ENCODE assay signal across 8 cellular contexts in genomic region chr12:31118831-31119530, GRCh38. TPM values are rescaled to one million over a fixed set of nuclear protein-coding genes. Genes with fewer than 3 reads are reported as not detected.
DNase-seq lines count a peak whose midpoint lies in the region; ATAC-seq and TF ChIP-seq lines count a peak whose summit lies in the region.

No MANE protein-coding gene starts in this region.

- ATAC-seq in T-helper 17 cell = no peak
- no peak for ATAC-seq in GM21447 (IDR thresholded peaks at IDR 0.05; ENCODE audit: unreplicated experiment)

- H3K27ac ChIP-seq in esophagus squamous epithelium (no peak overlapping the region), prostate gland (no peak overlapping the region)

- DNase-seq in SIG-M5 treated with dmso at 0.1 percent for 504 hours (lab: John Stamatoyannopoulos, UW; ENCODE audit: unreplicated experiment) = peak; percentile 37
- no peak for DNase-seq in SIG-M5 (lab: John Stamatoyannopoulos, UW)
- peak; percentile 44 for DNase-seq in M059J (ENCODE audit: low read depth)
- DNase-seq in T-helper 17 cell = no peak
- DNase-seq in esophagus squamous epithelium (lab: John Stamatoyannopoulos, UW) = no peak
- no peak for DNase-seq in prostate gland (ENCODE audit: low spot score)
- no peak for DNase-seq in activated T-helper 2 cell treated with anti-CD3 and anti-CD28 coated beads, Interferon-gamma antibody, Interleukin-2, Interleukin-4, amounts not matched to agents 10 μg/mL and 5 μg/mL and 100 μg/mL, durations not matched to agents 14 hours and 24 hours and 36 hours (ENCODE audit: low spot score)

- H3K36me3 ChIP-seq in esophagus squamous epithelium (no peaks in the 10 kb centered on the region), prostate gland (no peaks in the 10 kb centered on the region)

- no peaks in the 10 kb centered on the region for H3K9me3 ChIP-seq in T-helper 17 cell (ENCODE audit: control insufficient read depth, low read length, poor library complexity, severe bottlenecking)
- no peaks in the 10 kb centered on the region for H3K9me3 ChIP-seq in esophagus squamous epithelium
- H3K9me3 ChIP-seq in prostate gland = no peaks in the 10 kb centered on the region

- H3K36me3 Mint-ChIP-seq in T-helper 17 cell (ENCODE audit: low read depth) = no peaks in the 10 kb centered on the region
- no peaks in the 10 kb centered on the region for H3K36me3 Mint-ChIP-seq in activated T-helper 2 cell treated with anti-CD3 and anti-CD28 coated beads, Interferon-gamma antibody, Interleukin-2, Interleukin-4, amounts not matched to agents 10 μg/mL and 5 μg/mL and 100 μg/mL, durations not matched to agents 14 hours and 24 hours and 36 hours (ENCODE audit: low read depth)

- H3K9me3 Mint-ChIP-seq in activated T-helper 2 cell treated with anti-CD3 and anti-CD28 coated beads, Interferon-gamma antibody, Interleukin-2, Interleukin-4, amounts not matched to agents 10 μg/mL and 5 μg/mL and 100 μg/mL, durations not matched to agents 14 hours and 24 hours and 36 hours = no peaks in the 10 kb centered on the region

- peaks cover 6% of the 10 kb centered on the region for H3K4me1 Mint-ChIP-seq in T-helper 17 cell
- H3K4me1 Mint-ChIP-seq in activated T-helper 2 cell treated with anti-CD3 and anti-CD28 coated beads, Interferon-gamma antibody, Interleukin-2, Interleukin-4, amounts not matched to agents 10 μg/mL and 5 μg/mL and 100 μg/mL, durations not matched to agents 14 hours and 24 hours and 36 hours (ENCODE audit: low read depth) = no peaks in the 10 kb centered on the region

- H3K4me3 Mint-ChIP-seq in T-helper 17 cell = peak overlapping the region; percentile 80
- no peak overlapping the region for H3K4me3 Mint-ChIP-seq in activated T-helper 2 cell treated with anti-CD3 and anti-CD28 coated beads, Interferon-gamma antibody, Interleukin-2, Interleukin-4, amounts not matched to agents 10 μg/mL and 5 μg/mL and 100 μg/mL, durations not matched to agents 14 hours and 24 hours and 36 hours (ENCODE audit: low read depth)

- TF ChIP-seq CTCF in esophagus squamous epithelium (IDR thresholded peaks at IDR 0.05) = no peak
- TF ChIP-seq CTCF in prostate gland (IDR thresholded peaks at IDR 0.05) = no peak

- H3K27ac Mint-ChIP-seq in T-helper 17 cell = no peak overlapping the region
- H3K27ac Mint-ChIP-seq in activated T-helper 2 cell treated with anti-CD3 and anti-CD28 coated beads, Interferon-gamma antibody, Interleukin-2, Interleukin-4, amounts not matched to agents 10 μg/mL and 5 μg/mL and 100 μg/mL, durations not matched to agents 14 hours and 24 hours and 36 hours = no peak overlapping the region

- H3K4me3 ChIP-seq in esophagus squamous epithelium (peak overlapping the region; percentile 10 to 66 (median 36)), prostate gland (peak overlapping the region; percentile 8 to 16)

- 8% methylated on average over 6 of the region's 38 CpGs; no CpG with 5 or more reads in 1 of the 2 donors for WGBS in esophagus squamous epithelium, 2 donors
- 45% methylated on average over 38 of the region's 38 CpGs for WGBS in prostate gland

- TF ChIP-seq POLR2A in esophagus squamous epithelium (IDR thresholded peaks at IDR 0.05) (no peak), prostate gland (IDR thresholded peaks at IDR 0.05) (no peak)

- intact Hi-C loops in esophagus squamous epithelium (cut with DNase I) = no loop called here
- intact Hi-C loops in prostate gland (cut with DNase I) = no loop called here
- intact Hi-C loops in activated T-helper 2 cell treated with anti-CD3 and anti-CD28 coated beads, Interferon-gamma antibody, Interleukin-2, Interleukin-4, amounts not matched to agents 10 μg/mL and 5 μg/mL and 100 μg/mL, durations not matched to agents 14 hours and 24 hours and 36 hours (cut with micrococcal nuclease) = loop anchor here (5.0 kb wide), 1 partner anchor 272 kb away; no protein-coding TSS in a partner anchor

- peaks cover 0 to 37% (median 4%) of the 10 kb centered on the region in 4 donors for H3K27me3 ChIP-seq in esophagus squamous epithelium
- H3K27me3 ChIP-seq in prostate gland (replicated peaks; ENCODE audit: insufficient read depth) = no peaks in the 10 kb centered on the region

- peaks cover 15 to 33% (median 23%) of the 10 kb centered on the region in 3 donors for H3K4me1 ChIP-seq in esophagus squamous epithelium
- no peaks in the 10 kb centered on the region for H3K4me1 ChIP-seq in prostate gland (replicated peaks)

- H3K27me3 Mint-ChIP-seq in T-helper 17 cell = peaks cover 10% of the 10 kb centered on the region
- H3K27me3 Mint-ChIP-seq in activated T-helper 2 cell treated with anti-CD3 and anti-CD28 coated beads, Interferon-gamma antibody, Interleukin-2, Interleukin-4, amounts not matched to agents 10 μg/mL and 5 μg/mL and 100 μg/mL, durations not matched to agents 14 hours and 24 hours and 36 hours (ENCODE audit: low read depth) = peaks cover 20% of the 10 kb centered on the region

RNA-seq across cellular contexts. Expression of gene DDX11, which starts 45.3 kb away (rescaled TPM):
- 17.2 and 21.2 TPM in 2 replicates for total RNA-seq in M059J (2014; rRNA removed; shearing (Covaris generic))
- 10 to 100 TPM; 53.6 to 66.3 TPM for total RNA-seq in T-helper 17 cell
- 10 to 100 TPM in 3 of 4 donors, 1 to 10 TPM in 1; 9.1 to 39.9 (median 23.5) TPM for total RNA-seq in esophagus squamous epithelium
- total RNA-seq in prostate gland = 10 to 100 TPM; 24.2 to 49.0 TPM
- total RNA-seq in activated T-helper 2 cell treated with anti-CD3 and anti-CD28 coated beads, Interferon-gamma antibody, Interleukin-2, Interleukin-4, amounts not matched to agents 10 μg/mL and 5 μg/mL and 100 μg/mL, durations not matched to agents 14 hours and 24 hours and 36 hours = 152 and 156 TPM in 2 replicates

Comparison
In these comparisons a context has a peak if more than half of its experiments do, and no peak if none do; other contexts are left out.
1. DNase-seq: peak in SIG-M5 treated with dmso at 0.1 percent for 504 hours (single experiment) and M059J (single experiment); none in SIG-M5 (single experiment), T-helper 17 cell (0 of 3), esophagus squamous epithelium (single experiment), prostate gland (single experiment) and activated T-helper 2 cell treated with anti-CD3 and anti-CD28 coated beads, Interferon-gamma antibody, Interleukin-2, Interleukin-4, amounts not matched to agents 10 μg/mL and 5 μg/mL and 100 μg/mL, durations not matched to agents 14 hours and 24 hours and 36 hours (single experiment).